Comparison of ENCODE assay signal across 23 cellular contexts in genomic region chr3:85584779-85585356, GRCh38.
DNase-seq lines count a peak whose midpoint lies in the region; ATAC-seq, FAIRE-seq and TF ChIP-seq lines count a peak whose summit lies in the region.
"Had no signal": no experiment of that assay in that cellular context is flagged by ENCODE, and none has a peak within 500 bp of the region (broad histone marks: within the 10 kb centered on the region; RNA-seq: fewer than 3 reads in every experiment).

No MANE protein-coding gene starts in this region.

- BruUV-seq in GM12878 (replicated peaks; lab: Mats Ljungman, UMichigan), result no TSS peak
- no TSS peak for BruUV-seq in MCF 10A (replicated peaks; lab: Mats Ljungman, UMichigan)

- POLR2A ChIA-PET in GM12878 (lab: Charles Lee), result no interaction called here
- POLR2A ChIA-PET in MCF 10A (lab: Yijun Ruan, JAX), result no interaction called here

- no peak overlapping the region for H3K27ac ChIP-seq in GM12878 (ENCODE audit: control insufficient read depth, insufficient read depth)
- H3K27ac ChIP-seq: ovary had no signal

- intact Hi-C loops in GM12878 (cut with micrococcal nuclease; ENCODE audit: unreplicated experiment), result no loop called here
- intact Hi-C loops in MCF 10A (cut with micrococcal nuclease), result no loop called here

- no peaks in the 10 kb centered on the region for H3K4me1 Mint-ChIP-seq in MCF 10A (ENCODE audit: insufficient read depth, unreplicated experiment)
- H3K4me1 Mint-ChIP-seq: activated naive CD8-positive, alpha-beta T cell treated with anti-CD3 and anti-CD28 coated beads for 36 hours; natural killer cell had no signal

- DNase-seq in GM12865 (ENCODE audit: low read depth), result peak; percentile 9
- DNase-seq in GM12878 (ENCODE audit: low read depth, low spot score), result no peak
- no peak for DNase-seq in MCF 10A (ENCODE audit: unreplicated experiment)
- DNase-seq in activated naive CD4-positive, alpha-beta T cell (lab: John Stamatoyannopoulos, UW), result no peak
- DNase-seq in DMS153 treated with DMSO at 0.1 percent for 48 hours (lab: John Stamatoyannopoulos, UW; ENCODE audit: unreplicated experiment), result no peak
- DNase-seq in NCI-H345 treated with DMSO at 0.1 percent for 48 hours (lab: John Stamatoyannopoulos, UW; ENCODE audit: unreplicated experiment), result no peak
- DNase-seq: ACHN; activated CD4-positive, alpha-beta T cell treated with anti-CD3 and anti-CD28 coated beads for 48 hours; activated naive CD8-positive, alpha-beta T cell treated with anti-CD3 and anti-CD28 coated beads for 36 hours; CD4-positive, alpha-beta T cell; erythroblast; foreskin melanocyte; IMR-90; natural killer cell; NCI-H1694; NCI-H748 treated with DMSO at 0.1 percent for 48 hours; ovary; PC-3; stimulated activated CD4-positive, alpha-beta T cell treated with anti-CD3 and anti-CD28 coated beads, Interleukin-2, amount 100 ng/mL, for 24 hours; stimulated activated naive CD4-positive, alpha-beta T cell treated with Interleukin-2 at 50 U/mL for 16 hours had no signal

- FAIRE-seq in GM12878 (lab: Jason Lieb, UNC), result no peak

- H3K27me3 Mint-ChIP-seq in MCF 10A (ENCODE audit: insufficient read depth, unreplicated experiment), result peaks cover 80% of the 10 kb centered on the region
- H3K27me3 Mint-ChIP-seq: activated naive CD8-positive, alpha-beta T cell treated with anti-CD3 and anti-CD28 coated beads for 36 hours; CD4-positive, alpha-beta T cell had no signal

- no peaks in the 10 kb centered on the region for H3K9me3 Mint-ChIP-seq in MCF 10A (ENCODE audit: unreplicated experiment)
- H3K9me3 Mint-ChIP-seq: activated naive CD8-positive, alpha-beta T cell treated with anti-CD3 and anti-CD28 coated beads for 36 hours; activated T-helper 1 cell treated with anti-CD3 and anti-CD28 coated beads, Interleukin-12 subunit alpha, Interleukin-12 subunit beta, Interleukin-2, Interleukin-4 antibody, amounts not matched to agents 30 ng/mL and 10 ng/mL and 1 ng/mL, durations not matched to agents 14 hours and 24 hours and 36 hours; CD4-positive, alpha-beta T cell had no signal

- H3K4me3 ChIP-seq in GM12865 (ENCODE audit: low read depth, low read length) (no peak overlapping the region), GM12878 (no peak overlapping the region)
- H3K4me3 ChIP-seq: ovary had no signal

- SMC1A ChIA-PET in GM12878 (lab: Charles Lee; ENCODE audit: uncharacterized antibody, unreplicated experiment), result interaction anchor here (0.7 to 1.0 kb wide), 2 partner anchors 11 to 1037 kb away, joined by 3 read pairs; no protein-coding TSS in a partner anchor

- 50% methylated on average over 7 of the region's 7 CpGs for WGBS in GM12878 (ENCODE audit: insufficient coverage, insufficient replicate concordance, low lambda C conversion rate, missing lambda C conversion rate)

- RAD21 ChIA-PET in GM12878 (lab: Charles Lee; ENCODE audit: unreplicated experiment), result no interaction called here

- CTCF ChIA-PET in GM12878 (lab: Yijun Ruan, JAX), result no interaction called here
- CTCF ChIA-PET in MCF 10A (lab: Yijun Ruan, JAX), result no interaction called here

- no peaks in the 10 kb centered on the region for H3K9me3 ChIP-seq in GM12878 (replicated peaks; ENCODE audit: control insufficient read depth, insufficient read depth, low read length)
- H3K9me3 ChIP-seq: ovary had no signal

- H2AFZ ChIP-seq in GM12878 (ENCODE audit: control insufficient read depth, low read depth, low read length), result no peak overlapping the region

- no peaks in the 10 kb centered on the region for H3K79me2 ChIP-seq in GM12878 (ENCODE audit: control insufficient read depth, insufficient read depth, low read length)

- H3K36me3 Mint-ChIP-seq in MCF 10A (ENCODE audit: insufficient read depth, unreplicated experiment), result no peaks in the 10 kb centered on the region
- H3K36me3 Mint-ChIP-seq: activated naive CD8-positive, alpha-beta T cell treated with anti-CD3 and anti-CD28 coated beads for 36 hours; natural killer cell had no signal

- no peak for TF ChIP-seq POLR2A in GM12878 (IDR thresholded peaks at IDR 0.05; ENCODE audit: low read depth, low read length)

- no peaks in the 10 kb centered on the region for H3K4me1 ChIP-seq in GM12878 (ENCODE audit: control insufficient read depth, insufficient read depth, low read length)

- no peak overlapping the region for H3K27ac Mint-ChIP-seq in MCF 10A (ENCODE audit: low read depth, unreplicated experiment)
- H3K27ac Mint-ChIP-seq: activated naive CD8-positive, alpha-beta T cell treated with anti-CD3 and anti-CD28 coated beads for 36 hours; activated T-helper 1 cell treated with anti-CD3 and anti-CD28 coated beads, Interleukin-12 subunit alpha, Interleukin-12 subunit beta, Interleukin-2, Interleukin-4 antibody, amounts not matched to agents 30 ng/mL and 10 ng/mL and 1 ng/mL, durations not matched to agents 14 hours and 24 hours and 36 hours; CD4-positive, alpha-beta T cell; natural killer cell had no signal

- in situ Hi-C loops in GM12878 (cut with MboI), result no loop called here

- no peak overlapping the region for H3K4me2 ChIP-seq in GM12878 (ENCODE audit: control insufficient read depth, insufficient read depth)

- TF ChIP-seq EP300 in GM12878 (IDR thresholded peaks at IDR 0.05; ENCODE audit: borderline replicate concordance in 1 of 2, control insufficient read depth in 1 of 2, low read depth in 2 of 2, low read length in 2 of 2), result no peak

- no peaks in the 10 kb centered on the region for H4K20me1 ChIP-seq in GM12878 (ENCODE audit: control insufficient read depth, insufficient read depth)

- TF ChIP-seq RAD21 in GM12878 (IDR thresholded peaks at IDR 0.05; ENCODE audit: insufficient read depth, low read depth, low read length), result no peak

- H3K4me3 Mint-ChIP-seq in MCF 10A (ENCODE audit: unreplicated experiment), result no peak overlapping the region
- H3K4me3 Mint-ChIP-seq: activated naive CD8-positive, alpha-beta T cell treated with anti-CD3 and anti-CD28 coated beads for 36 hours; activated T-helper 1 cell treated with anti-CD3 and anti-CD28 coated beads, Interleukin-12 subunit alpha, Interleukin-12 subunit beta, Interleukin-2, Interleukin-4 antibody, amounts not matched to agents 30 ng/mL and 10 ng/mL and 1 ng/mL, durations not matched to agents 14 hours and 24 hours and 36 hours; CD4-positive, alpha-beta T cell; natural killer cell had no signal

- ATAC-seq in GM21825 (IDR thresholded peaks at IDR 0.05; ENCODE audit: unreplicated experiment), result peak; percentile 60
- ATAC-seq in HG03432 (IDR thresholded peaks at IDR 0.05; ENCODE audit: unreplicated experiment), result peak; percentile 81
- ATAC-seq in GM12878, result peak; percentile 29; the same call in 2 of the 3 replicates
- ATAC-seq: natural killer cell, PC-3 had no signal

- no peaks in the 10 kb centered on the region for H3K27me3 ChIP-seq in GM12878 (replicated peaks in 1 of 2; ENCODE audit: control insufficient read depth in 2 of 2, insufficient read depth in 2 of 2, low read length in 1 of 2)
- H3K27me3 ChIP-seq: ovary had no signal

- H3K9ac ChIP-seq in GM12878 (ENCODE audit: control insufficient read depth, insufficient read depth, low read length), result no peak overlapping the region

- no peak for TF ChIP-seq CTCF in GM12865 (IDR thresholded peaks at IDR 0.05; ENCODE audit: insufficient read depth, low read depth, low read length, missing control alignments)
- TF ChIP-seq CTCF in GM12878 (IDR thresholded peaks at IDR 0.05 in 2 of 3, conservative IDR thresholded peaks at IDR 0.05 in 1 of 3; ENCODE audit: control insufficient read depth in 2 of 3, extremely low read depth in 1 of 3, insufficient read depth in 1 of 3, low read depth in 3 of 3, low read length in 3 of 3), result no peak
- no peak for TF ChIP-seq CTCF in MCF 10A (IDR thresholded peaks at IDR 0.05; ENCODE audit: unreplicated experiment)

- no peaks in the 10 kb centered on the region for H3K36me3 ChIP-seq in GM12878 (ENCODE audit: control insufficient read depth in 2 of 2, insufficient read depth in 2 of 2, low read length in 1 of 2)
- H3K36me3 ChIP-seq: ovary had no signal

TF ChIP-seq in GM12878, 131 proteins besides CTCF, POLR2A, EP300 and RAD21:
- TF ChIP-seq RUNX3 (IDR thresholded peaks at IDR 0.05; ENCODE audit: low read length) (peak; percentile 30; the same call in 1 of the 2 replicates), TCF12 (IDR thresholded peaks at IDR 0.05; ENCODE audit: low read depth, low read length) (no peak)

Comparison
In these comparisons a context has a peak if more than half of its experiments do, and no peak if none do; other contexts are left out.
1. ATAC-seq: peak in every context shown above with its lines; median percentile 81 in HG03432; 60 in GM21825; 29 in GM12878.